20 cellular contexts compared by ENCODE assay signal in the genomic region with DNA sequence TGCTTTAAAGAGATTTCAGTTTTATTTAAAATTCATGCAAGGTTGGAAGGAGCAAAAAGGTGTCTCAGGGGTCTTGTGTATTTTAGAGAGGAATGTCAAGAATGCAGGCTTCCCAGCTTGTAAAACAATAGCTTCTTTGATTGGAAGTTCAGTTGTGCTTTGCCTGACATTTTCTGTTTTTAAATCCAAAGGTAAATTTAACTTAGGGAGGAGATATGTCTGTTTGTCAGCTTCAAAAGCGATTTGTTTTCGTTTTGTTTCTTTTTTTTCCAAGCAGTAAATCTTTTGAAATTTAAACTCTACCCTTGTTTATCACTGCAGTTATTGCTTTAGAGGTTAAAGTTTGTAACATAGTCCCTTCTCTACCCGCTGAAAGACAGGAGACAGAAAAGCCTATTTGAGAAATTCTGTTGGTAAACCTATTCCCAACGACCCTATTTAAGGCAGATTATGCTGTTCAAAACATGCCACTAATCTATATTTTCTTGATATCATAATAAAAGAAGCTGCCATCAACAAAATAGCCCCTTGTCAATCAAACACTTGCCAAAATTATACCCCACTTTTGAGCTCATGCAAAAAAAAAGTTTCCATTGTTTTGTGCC.
DNase-seq lines count a peak whose midpoint lies in the region; ATAC-seq and TF ChIP-seq lines count a peak whose summit lies in the region.
"Had no signal": no experiment of that assay in that cellular context is flagged by ENCODE, and none has a peak within 500 bp of the region (broad histone marks: within the 10 kb centered on the region; RNA-seq: fewer than 3 reads in every experiment).

No MANE protein-coding gene starts in this region.

- H3K4me1 Mint-ChIP-seq in GM23338 = peaks cover 47% of the 10 kb centered on the region
- H3K4me1 Mint-ChIP-seq: activated naive CD8-positive, alpha-beta T cell treated with anti-CD3 and anti-CD28 coated beads, Interleukin-2, amount 10 ng/mL, durations not matched to agents 7 days and 5 days; naive thymus-derived CD4-positive, alpha-beta T cell had no signal

- ATAC-seq in GM23338 = peak; percentile 92
- ATAC-seq in Panc1 = 0 out of 2 replicates have a peak, but pooled peaks have one; percentile 12
- ATAC-seq in psoas muscle = no peak
- ATAC-seq: naive thymus-derived CD4-positive, alpha-beta T cell had no signal

- H3K9me3 Mint-ChIP-seq in GM23338 = no peaks in the 10 kb centered on the region
- H3K9me3 Mint-ChIP-seq: activated naive CD8-positive, alpha-beta T cell treated with anti-CD3 and anti-CD28 coated beads, Interleukin-2, amount 10 ng/mL, durations not matched to agents 7 days and 5 days; naive thymus-derived CD4-positive, alpha-beta T cell; T-helper 2 cell treated with Interferon-gamma antibody and Interleukin-4, amounts not matched to agents 5 μg/mL and 100 μg/mL, for 36 hours had no signal

- H3K27me3 ChIP-seq in GM23338 (ENCODE audit: insufficient read depth) (no peaks in the 10 kb centered on the region), Panc1 (ENCODE audit: control insufficient read depth, insufficient read depth, low read length) (no peaks in the 10 kb centered on the region), iPS-18a (ENCODE audit: control insufficient read depth, insufficient read depth, low read length) (no peaks in the 10 kb centered on the region), psoas muscle (ENCODE audit: insufficient read depth in 3 of 3, low read length in 2 of 3) (no peaks in the 10 kb centered on the region)
- H3K27me3 ChIP-seq: right atrium auricular region, tibial artery had no signal

- H3K27ac Mint-ChIP-seq in GM23338 = peak overlapping the region; percentile 92
- H3K27ac Mint-ChIP-seq: activated naive CD8-positive, alpha-beta T cell treated with anti-CD3 and anti-CD28 coated beads, Interleukin-2, amount 10 ng/mL, durations not matched to agents 7 days and 5 days; naive thymus-derived CD4-positive, alpha-beta T cell; T-helper 2 cell treated with Interferon-gamma antibody and Interleukin-4, amounts not matched to agents 5 μg/mL and 100 μg/mL, for 36 hours had no signal

- H3K36me3 ChIP-seq in GM23338 (ENCODE audit: insufficient read depth) (no peaks in the 10 kb centered on the region), Panc1 (ENCODE audit: control insufficient read depth, insufficient read depth, low read length) (no peaks in the 10 kb centered on the region), iPS-18a (ENCODE audit: control insufficient read depth, low read depth, low read length) (no peaks in the 10 kb centered on the region), psoas muscle (ENCODE audit: insufficient read depth in 1 of 2, low read depth in 1 of 2) (no peaks in the 10 kb centered on the region), OCI-LY7 (ENCODE audit: insufficient read depth, low read length) (no peaks in the 10 kb centered on the region)
- H3K36me3 ChIP-seq: left ventricle myocardium inferior, right atrium auricular region, tibial artery had no signal

- H3K9me2 ChIP-seq in GM23338 (ENCODE audit: insufficient read depth) = no peaks in the 10 kb centered on the region
- H3K9me2 ChIP-seq in OCI-LY7 (ENCODE audit: insufficient read depth, low read length) = no peaks in the 10 kb centered on the region

- H4K20me1 ChIP-seq in GM23338 (replicated peaks; ENCODE audit: insufficient read depth) (no peaks in the 10 kb centered on the region), OCI-LY7 (ENCODE audit: insufficient read depth, low read length) (no peaks in the 10 kb centered on the region)

- H3K9ac ChIP-seq in iPS-18a (ENCODE audit: low read length) = peak overlapping the region; percentile 38

- H3K4me3 ChIP-seq in GM23338 = peak overlapping the region; percentile 30
- H3K4me3 ChIP-seq in Panc1 (ENCODE audit: low read depth in 2 of 2, low read length in 2 of 2) = no peak overlapping the region
- peak overlapping the region; percentile 45 for H3K4me3 ChIP-seq in iPS-18a (ENCODE audit: low read length)
- H3K4me3 ChIP-seq in psoas muscle = peak overlapping the region; percentile 31
- no peak overlapping the region for H3K4me3 ChIP-seq in OCI-LY7 (ENCODE audit: low read depth, low read length, poor library complexity, severe bottlenecking)
- H3K4me3 ChIP-seq: left ventricle myocardium inferior, right atrium auricular region, tibial artery had no signal

- H3K36me3 Mint-ChIP-seq in GM23338 (ENCODE audit: low read depth) = no peaks in the 10 kb centered on the region
- H3K36me3 Mint-ChIP-seq: activated naive CD8-positive, alpha-beta T cell treated with anti-CD3 and anti-CD28 coated beads, Interleukin-2, amount 10 ng/mL, durations not matched to agents 7 days and 5 days; naive thymus-derived CD4-positive, alpha-beta T cell had no signal

- peak; percentile 88 for DNase-seq in GM23338 (ENCODE audit: low spot score)
- DNase-seq in Panc1 (ENCODE audit: low read depth, low spot score) = no peak
- DNase-seq in psoas muscle = no peak
- DNase-seq in OCI-LY7 (ENCODE audit: low spot score) = no peak
- DNase-seq in NCI-H2196 treated with DMSO at 0.1 percent for 48 hours (lab: John Stamatoyannopoulos, UW; ENCODE audit: unreplicated experiment) = no peak
- DNase-seq in GM19238 (ENCODE audit: insufficient read length, low spot score) = no peak
- no peak for DNase-seq in stimulated activated naive CD4-positive, alpha-beta T cell treated with Interleukin-2 at 50 U/mL for 16 hours (lab: John Stamatoyannopoulos, UW)
- DNase-seq: activated CD4-positive, alpha-beta T cell treated with anti-CD3 and anti-CD28 coated beads for 4 hours; activated naive CD8-positive, alpha-beta T cell treated with anti-CD3 and anti-CD28 coated beads, Interleukin-2, amount 10 ng/mL, durations not matched to agents 7 days and 5 days; activated T-cell treated with anti-CD3 and anti-CD28 coated beads for 4 hours; caudate nucleus; left ventricle myocardium inferior; naive thymus-derived CD4-positive, alpha-beta T cell; NCI-H2029 treated with DMSO at 0.1 percent for 48 hours; NCI-H748 treated with DMSO at 0.1 percent for 48 hours; stimulated activated CD4-positive, alpha-beta T cell treated with anti-CD3 and anti-CD28 coated beads, Interleukin-2, amount 100 ng/mL, for 48 hours; tibial artery had no signal

- no TSS peak for BruUV-seq in Panc1 (replicated peaks; lab: Mats Ljungman, UMichigan)
- BruUV-seq in OCI-LY7 (replicated peaks; lab: Mats Ljungman, UMichigan) = no TSS peak

- WGBS in psoas muscle, 3 donors = 21 to 28% (median 22%) methylated on average over 4 of the region's 4 CpGs

- in situ Hi-C loops in Panc1 (cut with HindIII; ENCODE audit: low pct_unique_long_range_greater_than_20kb, low sequenced_read_pairs) = no loop called here

- no peaks in the 10 kb centered on the region for H3K9me3 ChIP-seq in Panc1 (ENCODE audit: control insufficient read depth, insufficient read depth, low read depth, low read length)
- H3K9me3 ChIP-seq in iPS-18a (ENCODE audit: control insufficient read depth, low read depth, low read length) = no peaks in the 10 kb centered on the region
- no peaks in the 10 kb centered on the region for H3K9me3 ChIP-seq in psoas muscle
- no peaks in the 10 kb centered on the region for H3K9me3 ChIP-seq in OCI-LY7 (ENCODE audit: low read length)
- H3K9me3 ChIP-seq: left ventricle myocardium inferior, right atrium auricular region, tibial artery had no signal

- H3F3A ChIP-seq in GM23338 (replicated peaks; ENCODE audit: low read depth) = no peaks in the 10 kb centered on the region

- peak overlapping the region; percentile 55 for H3K4me3 Mint-ChIP-seq in GM23338
- H3K4me3 Mint-ChIP-seq: activated naive CD8-positive, alpha-beta T cell treated with anti-CD3 and anti-CD28 coated beads, Interleukin-2, amount 10 ng/mL, durations not matched to agents 7 days and 5 days; naive thymus-derived CD4-positive, alpha-beta T cell; T-helper 2 cell treated with Interferon-gamma antibody and Interleukin-4, amounts not matched to agents 5 μg/mL and 100 μg/mL, for 36 hours had no signal

- H3K27me3 Mint-ChIP-seq in GM23338 (ENCODE audit: insufficient read depth, low read depth, poor library complexity) = no peaks in the 10 kb centered on the region
- H3K27me3 Mint-ChIP-seq: activated naive CD8-positive, alpha-beta T cell treated with anti-CD3 and anti-CD28 coated beads, Interleukin-2, amount 10 ng/mL, durations not matched to agents 7 days and 5 days had no signal

- peak overlapping the region; percentile 64 for H3K4me2 ChIP-seq in GM23338
- no peak overlapping the region for H3K4me2 ChIP-seq in OCI-LY7 (ENCODE audit: low read length)

- intact Hi-C loops in Panc1 (cut with micrococcal nuclease; ENCODE audit: unreplicated experiment) (no loop called here), psoas muscle (cut with DNase I) (loop anchor here in 1 of 2 donors (10.0 kb wide), 1 partner anchor 635 kb away; a partner anchor contains a TSS), OCI-LY7 (cut with micrococcal nuclease; ENCODE audit: unreplicated experiment) (no loop called here)

- POLR2A ChIA-PET in Panc1 (lab: Charles Lee) = no interaction called here
- POLR2A ChIA-PET in OCI-LY7 (lab: Charles Lee) = interaction anchor here (0.6 kb wide), 1 partner anchor 348 kb away, joined by 5 read pairs; no protein-coding TSS in a partner anchor

- H3K79me2 ChIP-seq in GM23338 (replicated peaks; ENCODE audit: insufficient read depth) (no peaks in the 10 kb centered on the region), OCI-LY7 (ENCODE audit: insufficient read depth, low read depth, low read length) (no peaks in the 10 kb centered on the region)

- CTCF ChIA-PET in Panc1 (lab: Charles Lee) = no interaction called here
- CTCF ChIA-PET in OCI-LY7 (lab: Charles Lee; ENCODE audit: unreplicated experiment) = no interaction called here

- H2AFZ ChIP-seq in GM23338 (no peak overlapping the region), OCI-LY7 (ENCODE audit: low read length) (no peak overlapping the region)

- TF ChIP-seq CTCF in GM23338 (conservative IDR thresholded peaks at IDR 0.05; ENCODE audit: low read depth in 2 of 2) (no peak), Panc1 (IDR thresholded peaks at IDR 0.05) (no peak), psoas muscle (IDR thresholded peaks at IDR 0.05) (no peak), OCI-LY7 (conservative IDR thresholded peaks at IDR 0.05; ENCODE audit: low read length) (no peak)

- peak overlapping the region; percentile 94 for H3K27ac ChIP-seq in GM23338 (ENCODE audit: low read depth)
- peak overlapping the region; percentile 20; the same call in 1 of the 2 replicates for H3K27ac ChIP-seq in Panc1 (ENCODE audit: low read length)
- H3K27ac ChIP-seq in iPS-18a (ENCODE audit: low read length) = peak overlapping the region; percentile 63
- peak overlapping the region; percentile 39 for H3K27ac ChIP-seq in psoas muscle
- H3K27ac ChIP-seq in OCI-LY7 (ENCODE audit: low read depth, low read length, poor library complexity, severe bottlenecking) = no peak overlapping the region
- H3K27ac ChIP-seq: left ventricle myocardium inferior, right atrium auricular region, tibial artery had no signal

- H3K4me1 ChIP-seq in GM23338 (ENCODE audit: insufficient read depth) = peaks cover 32% of the 10 kb centered on the region
- no peaks in the 10 kb centered on the region; the same call in 1 of the 2 replicates for H3K4me1 ChIP-seq in Panc1 (ENCODE audit: control insufficient read depth, insufficient read depth, low read length)
- H3K4me1 ChIP-seq in iPS-18a (ENCODE audit: control insufficient read depth, low read depth, low read length) = peaks cover 28% of the 10 kb centered on the region
- H3K4me1 ChIP-seq in psoas muscle = no peaks in the 10 kb centered on the region
- no peaks in the 10 kb centered on the region for H3K4me1 ChIP-seq in OCI-LY7 (ENCODE audit: insufficient read depth, low read length, poor library complexity, severe bottlenecking)
- H3K4me1 ChIP-seq: right atrium auricular region, tibial artery had no signal

Comparison
In these comparisons a context has a peak if more than half of its experiments do, and no peak if none do; other contexts are left out.
1. ATAC-seq: peak in GM23338 (single experiment) and Panc1 (single experiment); none in psoas muscle (0 of 4).
2. H3K4me3 ChIP-seq: peak in GM23338 (single experiment), iPS-18a (single experiment) and psoas muscle (single experiment); none in Panc1 (0 of 2) and OCI-LY7 (single experiment).